ENCODE assay signal across 23 cellular contexts in genomic region chr10:122852261-122852660, GRCh38. TPM values are rescaled to one million over a fixed set of nuclear protein-coding genes. Genes with fewer than 3 reads are reported as not detected.
DNase-seq lines count a peak whose midpoint lies in the region; ATAC-seq, FAIRE-seq and TF ChIP-seq lines count a peak whose summit lies in the region.
"Had no signal": no experiment of that assay in that cellular context is flagged by ENCODE, and none has a peak within 500 bp of the region (broad histone marks: within the 10 kb centered on the region; RNA-seq: fewer than 3 reads in every experiment).

No MANE protein-coding gene starts in this region.

- FAIRE-seq in bronchial epithelial cell (lab: Jason Lieb, UNC): no peak
- FAIRE-seq: HepG2 had no signal

- H3K4me3 ChIP-seq in PC-3 (ENCODE audit: low read length) (peak overlapping the region; percentile 27; the same call in 1 of the 2 replicates), bronchial epithelial cell (ENCODE audit: low read depth, low read length) (no peak overlapping the region), mesodermal cell (ENCODE audit: extremely low read depth, insufficient read depth, low read length, poor library complexity, severe bottlenecking) (no peak overlapping the region), right lobe of liver (no peak overlapping the region), ovary (no peak overlapping the region), GM23338 (no peak overlapping the region)
- H3K4me3 ChIP-seq: left lung had no signal

- TF ChIP-seq CTCF in PC-3 (conservative IDR thresholded peaks at IDR 0.05; ENCODE audit: low read depth, low read length) (no peak), bronchial epithelial cell (IDR thresholded peaks at IDR 0.05; ENCODE audit: insufficient read depth, low read length, severe bottlenecking) (no peak), right lobe of liver (IDR thresholded peaks at IDR 0.05) (no peak), ovary (IDR thresholded peaks at IDR 0.05) (no peak), GM23338 (conservative IDR thresholded peaks at IDR 0.05; ENCODE audit: low read depth in 2 of 2) (no peak)

- H3K4me2 ChIP-seq in PC-3 (ENCODE audit: low read length) (peak overlapping the region; percentile 70), GM23338 (no peak overlapping the region)

- WGBS in mesodermal cell (ENCODE audit: insufficient coverage in 2 of 2), 2 experiments: 83 to 95% methylated on average over 2 of the region's 2 CpGs
- WGBS in right lobe of liver (ENCODE audit: insufficient coverage, low coverage, low lambda C conversion rate, missing lambda C conversion rate): 92% methylated on average over 2 of the region's 2 CpGs
- 92 to 98% (median 93%) methylated on average over 2 of the region's 2 CpGs for WGBS in ovary, 3 donors

- H3K9ac ChIP-seq in PC-3 (ENCODE audit: low read length): peak overlapping the region; percentile 40

- H3K9me2 ChIP-seq in PC-3 (replicated peaks; ENCODE audit: low read length): no peaks in the 10 kb centered on the region
- no peaks in the 10 kb centered on the region for H3K9me2 ChIP-seq in GM23338 (ENCODE audit: insufficient read depth)

- H3K27me3 ChIP-seq in PC-3 (ENCODE audit: low read length) (no peaks in the 10 kb centered on the region), bronchial epithelial cell (ENCODE audit: control insufficient read depth, insufficient read depth, low read length) (no peaks in the 10 kb centered on the region), right lobe of liver (no peaks in the 10 kb centered on the region), ovary (no peaks in the 10 kb centered on the region), GM23338 (ENCODE audit: insufficient read depth) (no peaks in the 10 kb centered on the region)
- H3K27me3 ChIP-seq: foreskin keratinocyte, left lung had no signal

- peak overlapping the region; percentile 97 for H3K27ac ChIP-seq in PC-3 (ENCODE audit: low read length)
- H3K27ac ChIP-seq in mesodermal cell (ENCODE audit: low read depth, low read length, severe bottlenecking): peak overlapping the region; percentile 62
- no peak overlapping the region for H3K27ac ChIP-seq in right lobe of liver
- H3K27ac ChIP-seq in ovary: no peak overlapping the region
- H3K27ac ChIP-seq in GM23338 (ENCODE audit: low read depth): no peak overlapping the region
- H3K27ac ChIP-seq: foreskin keratinocyte, left lung had no signal

- DNase-seq in EH (ENCODE audit: low read depth) (peak; percentile 57), PC-3 (peak; percentile 75), bronchial epithelial cell (ENCODE audit: low read depth) (peak; percentile 43), right lobe of liver (no peak), ovary (no peak), GM23338 (ENCODE audit: low spot score) (no peak)
- no peak for DNase-seq in stimulated activated CD4-positive, alpha-beta T cell treated with anti-CD3 and anti-CD28 coated beads, Interleukin-4, amount 100 ng/mL, for 24 hours
- DNase-seq: AML-193; Caco-2; effector memory CD8-positive, alpha-beta T cell; left lung; NCI-H1930; NCI-H510A treated with DMSO at 0.1 percent for 48 hours had no signal

- no peaks in the 10 kb centered on the region for H3K9me3 Mint-ChIP-seq in GM23338
- H3K9me3 Mint-ChIP-seq: activated T-helper 1 cell treated with anti-CD3 and anti-CD28 coated beads, Interleukin-12 subunit alpha, Interleukin-12 subunit beta, Interleukin-2, Interleukin-4 antibody, amounts not matched to agents 30 ng/mL and 10 ng/mL and 1 ng/mL, durations not matched to agents 14 hours and 24 hours and 36 hours; central memory CD8-positive, alpha-beta T cell; effector memory CD8-positive, alpha-beta T cell had no signal

- H3F3A ChIP-seq in PC-3 (ENCODE audit: low read length, unreplicated experiment): peaks cover 10% of the 10 kb centered on the region
- H3F3A ChIP-seq in GM23338 (replicated peaks; ENCODE audit: low read depth): no peaks in the 10 kb centered on the region

- no peak overlapping the region for H2AFZ ChIP-seq in PC-3 (ENCODE audit: low read length)
- H2AFZ ChIP-seq in GM23338: no peak overlapping the region

- H3K4me3 Mint-ChIP-seq in GM23338: no peak overlapping the region
- H3K4me3 Mint-ChIP-seq: activated T-helper 1 cell treated with anti-CD3 and anti-CD28 coated beads, Interleukin-12 subunit alpha, Interleukin-12 subunit beta, Interleukin-2, Interleukin-4 antibody, amounts not matched to agents 30 ng/mL and 10 ng/mL and 1 ng/mL, durations not matched to agents 14 hours and 24 hours and 36 hours; central memory CD8-positive, alpha-beta T cell; effector memory CD8-positive, alpha-beta T cell had no signal

- H3K27me3 Mint-ChIP-seq in GM23338 (ENCODE audit: insufficient read depth, low read depth, poor library complexity): peaks cover 3% of the 10 kb centered on the region
- H3K27me3 Mint-ChIP-seq: central memory CD8-positive, alpha-beta T cell; effector memory CD8-positive, alpha-beta T cell had no signal

- no TSS peak for BruUV-seq in PC-3 (replicated peaks; lab: Mats Ljungman, UMichigan)

- TF ChIP-seq POLR2A in right lobe of liver (IDR thresholded peaks at IDR 0.05) (no peak), ovary (IDR thresholded peaks at IDR 0.05) (no peak)

- H4K20me1 ChIP-seq in PC-3 (ENCODE audit: low read length) (no peaks in the 10 kb centered on the region), GM23338 (replicated peaks; ENCODE audit: insufficient read depth) (peaks cover 7% of the 10 kb centered on the region; the same call in 1 of the 2 replicates)

- peak; percentile 21 for ATAC-seq in PC-3
- ATAC-seq in right lobe of liver: no peak
- ATAC-seq in GM23338: no peak
- ATAC-seq: effector memory CD8-positive, alpha-beta T cell; foreskin keratinocyte; HepG2; left lung had no signal

- POLR2A ChIA-PET in PC-3 (lab: Charles Lee; ENCODE audit: unreplicated experiment): no interaction called here

- peaks cover 7% of the 10 kb centered on the region; the same call in 1 of the 2 replicates for H3K36me3 ChIP-seq in PC-3 (ENCODE audit: low read depth, low read length)
- H3K36me3 ChIP-seq in bronchial epithelial cell (ENCODE audit: control insufficient read depth, insufficient read depth, low read length): no peaks in the 10 kb centered on the region
- no peaks in the 10 kb centered on the region for H3K36me3 ChIP-seq in mesodermal cell (ENCODE audit: control insufficient read depth, insufficient read depth, low read length)
- H3K36me3 ChIP-seq in right lobe of liver: no peaks in the 10 kb centered on the region
- H3K36me3 ChIP-seq in ovary: no peaks in the 10 kb centered on the region
- H3K36me3 ChIP-seq in GM23338 (ENCODE audit: insufficient read depth): no peaks in the 10 kb centered on the region; the same call in 1 of the 2 replicates
- H3K36me3 ChIP-seq: left lung had no signal

- no peak for TF ChIP-seq EP300 in ovary (IDR thresholded peaks at IDR 0.05)

- H3K79me2 ChIP-seq in PC-3 (ENCODE audit: low read length): peaks cover 72% of the 10 kb centered on the region
- peaks cover 9% of the 10 kb centered on the region; the same call in 1 of the 2 replicates for H3K79me2 ChIP-seq in GM23338 (replicated peaks; ENCODE audit: insufficient read depth)

- H3K4me1 ChIP-seq in PC-3 (ENCODE audit: insufficient read depth, low read length) (peaks cover 79% of the 10 kb centered on the region), mesodermal cell (ENCODE audit: control insufficient read depth, insufficient read depth, low read length, poor library complexity, severe bottlenecking) (peaks cover 36% of the 10 kb centered on the region), right lobe of liver (no peaks in the 10 kb centered on the region), ovary (ENCODE audit: insufficient read depth) (no peaks in the 10 kb centered on the region), GM23338 (ENCODE audit: insufficient read depth) (no peaks in the 10 kb centered on the region; the same call in 1 of the 2 replicates)
- H3K4me1 ChIP-seq: Caco-2, left lung had no signal

- H3K36me3 Mint-ChIP-seq in GM23338 (ENCODE audit: low read depth): peaks cover 14% of the 10 kb centered on the region; the same call in 2 of the 3 replicates

- intact Hi-C loops in PC-3 (cut with micrococcal nuclease) (loop anchor here (5.0 kb wide), 1 partner anchor 130 kb away; the partner anchor contains the start of gene PSTK), right lobe of liver (cut with DNase I) (no loop called here), ovary (cut with DNase I) (no loop called here)

- no peaks in the 10 kb centered on the region for H3K9me3 ChIP-seq in PC-3 (ENCODE audit: low read length)
- no peaks in the 10 kb centered on the region for H3K9me3 ChIP-seq in mesodermal cell (ENCODE audit: control insufficient read depth, low read length)
- H3K9me3 ChIP-seq in right lobe of liver: no peaks in the 10 kb centered on the region
- no peaks in the 10 kb centered on the region for H3K9me3 ChIP-seq in ovary
- H3K9me3 ChIP-seq: Caco-2, left lung had no signal

- CTCF ChIA-PET in PC-3 (lab: Charles Lee): no interaction called here

- no peak overlapping the region for H3K27ac Mint-ChIP-seq in GM23338

- H3K4me1 Mint-ChIP-seq in GM23338: peaks cover 46% of the 10 kb centered on the region

TF ChIP-seq in GM23338, 12 proteins besides CTCF, POLR2A, EP300 and RAD21 (continues in another document):
- TF ChIP-seq NANOG (IDR thresholded peaks at IDR 0.05; ENCODE audit: borderline replicate concordance): no peak

RNA-seq across cellular contexts. Expression of gene CUZD1, which starts 6.6 kb away (rescaled TPM):
- total RNA-seq in PC-3 (2014; rRNA removed) (0.36 and 0.40 TPM in 2 replicates), bronchial epithelial cell (0.51 and 0.79 TPM in 2 replicates), right lobe of liver (under 1 TPM in 1 of 6 experiments, not detected in 5; 0.20 TPM), ovary (1 to 10 TPM in 2 of 7 donors, under 1 TPM in 5; 0.45 to 2.9 (median 0.83) TPM)
- 0.77 TPM for polyA plus RNA-seq in mesodermal cell (2013, experiment 1 of 2)
- 0.46 TPM for polyA plus RNA-seq in mesodermal cell (2013, experiment 2 of 2)
- polyA plus RNA-seq in ovary (under 1 TPM; 0.36 to 0.98 TPM), GM23338 (2016; fragmentation: Nextera tagmentation; extraction: Ambion mirVana) (2.5 and 3.1 TPM in 2 replicates)
- 2.8 and 4.1 TPM in 2 replicates for total RNA-seq in GM23338 (2014; rRNA removed; shearing (Covaris generic))

RNA-seq across cellular contexts. Expression of gene FAM24B, which starts 27.1 kb away (rescaled TPM):
- total RNA-seq in PC-3 (2014; rRNA removed) (5.2 and 12.4 TPM in 2 replicates), bronchial epithelial cell (7.9 and 11.1 TPM in 2 replicates), right lobe of liver (under 1 TPM in 4 of 6 experiments, not detected in 2; 0.34 to 0.75 (median 0.51) TPM), ovary (1 to 10 TPM; 1.8 to 4.2 (median 3.3) TPM)
- polyA plus RNA-seq in mesodermal cell (2013, experiment 1 of 2): 3.4 TPM
- polyA plus RNA-seq in mesodermal cell (2013, experiment 2 of 2): 2.9 TPM
- polyA plus RNA-seq in ovary (1 to 10 TPM; 2.3 to 2.8 TPM), GM23338 (2016; fragmentation: Nextera tagmentation; extraction: Ambion mirVana) (14.5 and 14.8 TPM in 2 replicates)
- total RNA-seq in GM23338 (2014; rRNA removed; shearing (Covaris generic)): 6.5 and 10.9 TPM in 2 replicates

RNA-seq across cellular contexts. Expression of gene FAM24A, which starts 58.1 kb away (rescaled TPM):
- total RNA-seq in PC-3 (2014; rRNA removed) (not detected in 2 replicates), bronchial epithelial cell (not detected in 2 replicates), right lobe of liver (not detected), ovary (not detected)
- polyA plus RNA-seq in mesodermal cell (2013, experiment 1 of 2): not detected
- not detected for polyA plus RNA-seq in mesodermal cell (2013, experiment 2 of 2)
- polyA plus RNA-seq in ovary (not detected), GM23338 (2016; fragmentation: Nextera tagmentation; extraction: Ambion mirVana) (not detected in 2 replicates)
- not detected in 2 replicates for total RNA-seq in GM23338 (2014; rRNA removed; shearing (Covaris generic))
- total RNA-seq: activated T-helper 1 cell treated with anti-CD3 and anti-CD28 coated beads, Interleukin-12 subunit alpha, Interleukin-12 subunit beta, Interleukin-2, Interleukin-4 antibody, amounts not matched to agents 30 ng/mL and 10 ng/mL and 1 ng/mL, durations not matched to agents 14 hours and 24 hours and 36 hours; Caco-2; foreskin keratinocyte; HepG2; left lung; OCI-LY7; omental fat pad; skeletal muscle tissue; temporal lobe had no signal
- polyA plus RNA-seq: adipose tissue, foreskin keratinocyte, HepG2 had no signal

Comparison
In these comparisons a context has a peak if more than half of its experiments do, and no peak if none do; other contexts are left out.
1. DNase-seq: peak in EH (single experiment), PC-3 (single experiment) and bronchial epithelial cell (single experiment); none in right lobe of liver (0 of 3), ovary (0 of 5), GM23338 (single experiment) and stimulated activated CD4-positive, alpha-beta T cell treated with anti-CD3 and anti-CD28 coated beads, Interleukin-4, amount 100 ng/mL, for 24 hours (single experiment).
2. H3K27ac ChIP-seq: peak in PC-3 (single experiment) and mesodermal cell (single experiment); none in right lobe of liver (0 of 3), ovary (0 of 2) and GM23338 (single experiment).